ENCODE assay signal across 8 cellular contexts in genomic region chr5:151214614-151215545, GRCh38. TPM values are rescaled to one million over a fixed set of nuclear protein-coding genes. Genes with fewer than 3 reads are reported as not detected.
DNase-seq lines count a peak whose midpoint lies in the region; ATAC-seq lines count a peak whose summit lies in the region.

No MANE protein-coding gene starts in this region.

- POLR2A ChIA-PET in T-cell (lab: Charles Lee), result interaction anchor here (0.5 to 2.4 kb wide), 11 partner anchors 8 to 804 kb away, joined by 3 to 19 read pairs (median 4); partner anchors contain the start of genes CCDC69 (in 2 of the 2), ANXA6 (in 1 of the 2) and RBM22 (in 1 of the 2)

- intact Hi-C loops in activated CD4-positive, alpha-beta T cell treated with anti-CD3 and anti-CD28 coated beads, Interleukin-2, amount 10 ng/mL, durations not matched to agents 24 days and 14 days (cut with micrococcal nuclease), result loop anchor here (1.0 to 5.0 kb wide), 5 partner anchors 8 to 423 kb away; no protein-coding TSS in a partner anchor
- intact Hi-C loops in cardiac septum (cut with DNase I), result no loop called here

- H3K27ac Mint-ChIP-seq in activated CD4-positive, alpha-beta T cell treated with anti-CD3 and anti-CD28 coated beads, Interleukin-2, amount 10 ng/mL, durations not matched to agents 24 days and 14 days, result peak overlapping the region; percentile 95
- peak overlapping the region; percentile 97 to 98 for H3K27ac Mint-ChIP-seq in T-cell

- peak overlapping the region; percentile 91 for H3K4me3 Mint-ChIP-seq in activated CD4-positive, alpha-beta T cell treated with anti-CD3 and anti-CD28 coated beads, Interleukin-2, amount 10 ng/mL, durations not matched to agents 24 days and 14 days
- peak overlapping the region; percentile 72 to 85 (median 80) for H3K4me3 Mint-ChIP-seq in T-cell

- DNase-seq in activated CD4-positive, alpha-beta T cell treated with anti-CD3 and anti-CD28 coated beads, Interleukin-2, amount 10 ng/mL, durations not matched to agents 24 days and 14 days, result peak; percentile 80
- DNase-seq in activated CD4-positive, alpha-beta T cell treated with anti-CD3 and anti-CD28 coated beads for 4 hours, result no peak
- DNase-seq in T-cell (peak in 14 of 34 experiments; percentile 11 to 53 (median 30)), cardiac septum (ENCODE audit: low spot score) (peak; percentile 78), NCI-H2081 (lab: John Stamatoyannopoulos, UW) (no peak), NCI-H226 (no peak)

- H3K27ac ChIP-seq in temporal lobe (ENCODE audit: low read depth, low read length), result peak overlapping the region; percentile 47

- H3K9me3 Mint-ChIP-seq in activated CD4-positive, alpha-beta T cell treated with anti-CD3 and anti-CD28 coated beads, Interleukin-2, amount 10 ng/mL, durations not matched to agents 24 days and 14 days, result no peaks in the 10 kb centered on the region
- H3K9me3 Mint-ChIP-seq in T-cell, result no peaks in the 10 kb centered on the region

- CTCF ChIA-PET in T-cell (lab: Charles Lee), result interaction anchor here (0.7 to 4.3 kb wide), 6 partner anchors 9 to 65 kb away, joined by 3 to 28 read pairs (median 10); partner anchors contain the start of gene CCDC69 (in 2 of the 2)

- peaks cover 49% of the 10 kb centered on the region for H3K36me3 Mint-ChIP-seq in activated CD4-positive, alpha-beta T cell treated with anti-CD3 and anti-CD28 coated beads, Interleukin-2, amount 10 ng/mL, durations not matched to agents 24 days and 14 days (ENCODE audit: low read depth)
- peaks cover 37% of the 10 kb centered on the region for H3K36me3 Mint-ChIP-seq in T-cell

- no peaks in the 10 kb centered on the region for H3K27me3 Mint-ChIP-seq in activated CD4-positive, alpha-beta T cell treated with anti-CD3 and anti-CD28 coated beads, Interleukin-2, amount 10 ng/mL, durations not matched to agents 24 days and 14 days
- H3K27me3 Mint-ChIP-seq in T-cell, result no peaks in the 10 kb centered on the region

- ATAC-seq in HG02973 (IDR thresholded peaks at IDR 0.05; ENCODE audit: unreplicated experiment) (peak; percentile 54), T-cell (replicated peaks in 1 of 4) (peak; percentile 2 to 30 (median 20))

- H3K4me1 Mint-ChIP-seq in activated CD4-positive, alpha-beta T cell treated with anti-CD3 and anti-CD28 coated beads, Interleukin-2, amount 10 ng/mL, durations not matched to agents 24 days and 14 days, result peaks cover 72% of the 10 kb centered on the region
- H3K4me1 Mint-ChIP-seq in T-cell, result peaks cover 90 to 92% (median 90%) of the 10 kb centered on the region in 3 donors

RNA-seq across cellular contexts. Expression of gene CCDC69, which starts 9.0 kb away (rescaled TPM):
- total RNA-seq in activated CD4-positive, alpha-beta T cell treated with anti-CD3 and anti-CD28 coated beads, Interleukin-2, amount 10 ng/mL, durations not matched to agents 24 days and 14 days, result 22.7 and 23.2 TPM in 2 replicates
- total RNA-seq in T-cell (100 to 1,000 TPM in 1 of 5 donors, 10 to 100 TPM in 4; 86.3 to 112 (median 93.5) TPM), cardiac septum (116 TPM), temporal lobe (0.49 TPM)

RNA-seq across cellular contexts. Expression of gene GM2A, which starts 38.1 kb away (rescaled TPM):
- 15.4 and 16.0 TPM in 2 replicates for total RNA-seq in activated CD4-positive, alpha-beta T cell treated with anti-CD3 and anti-CD28 coated beads, Interleukin-2, amount 10 ng/mL, durations not matched to agents 24 days and 14 days
- total RNA-seq in T-cell (10 to 100 TPM in 3 of 5 donors, 1 to 10 TPM in 2; 8.2 to 20.9 (median 11.5) TPM), cardiac septum (29.4 TPM), temporal lobe (5.2 TPM)

RNA-seq across cellular contexts. Expression of gene ANXA6, which starts 57.3 kb away (rescaled TPM):
- total RNA-seq in activated CD4-positive, alpha-beta T cell treated with anti-CD3 and anti-CD28 coated beads, Interleukin-2, amount 10 ng/mL, durations not matched to agents 24 days and 14 days, result 314 and 315 TPM in 2 replicates
- total RNA-seq in T-cell (100 to 1,000 TPM; 266 to 395 (median 345) TPM), cardiac septum (257 TPM), temporal lobe (43.3 TPM)

Comparison
In these comparisons a context has a peak if more than half of its experiments do, and no peak if none do; other contexts are left out.
1. DNase-seq: peak in activated CD4-positive, alpha-beta T cell treated with anti-CD3 and anti-CD28 coated beads, Interleukin-2, amount 10 ng/mL, durations not matched to agents 24 days and 14 days (single experiment) and cardiac septum (single experiment); none in activated CD4-positive, alpha-beta T cell treated with anti-CD3 and anti-CD28 coated beads for 4 hours (0 of 2), NCI-H2081 (0 of 2) and NCI-H226 (single experiment).
2. RNA of gene CCDC69, which starts 9.0 kb away (total RNA-seq): 116 TPM in cardiac septum (single experiment), 86.3 to 112 TPM in T-cell and 22.7 to 23.2 TPM in activated CD4-positive, alpha-beta T cell treated with anti-CD3 and anti-CD28 coated beads, Interleukin-2, amount 10 ng/mL, durations not matched to agents 24 days and 14 days; 0.49 TPM in temporal lobe (single experiment); every median in the first group is over 10 times any median in the second.